ENCODE assay signal across 8 cellular contexts in genomic region chr3:25673738-25674298, GRCh38.
"Had no signal": no experiment of that assay in that cellular context is flagged by ENCODE, and none has a peak within 500 bp of the region (broad histone marks: within the 10 kb centered on the region; RNA-seq: fewer than 3 reads in every experiment).

No MANE protein-coding gene starts in this region.

- ATAC-seq: GM12878 had no signal

- DNase-seq: GDM1, GF-D8 had no signal

- H3K4me3 ChIP-seq: GM12878 had no signal

- FAIRE-seq: G401.6, GM12878, GM12891, GM12892, GM18507, GM19239 had no signal
